ENCODE assay signal across 1 cellular context in the genomic region with DNA sequence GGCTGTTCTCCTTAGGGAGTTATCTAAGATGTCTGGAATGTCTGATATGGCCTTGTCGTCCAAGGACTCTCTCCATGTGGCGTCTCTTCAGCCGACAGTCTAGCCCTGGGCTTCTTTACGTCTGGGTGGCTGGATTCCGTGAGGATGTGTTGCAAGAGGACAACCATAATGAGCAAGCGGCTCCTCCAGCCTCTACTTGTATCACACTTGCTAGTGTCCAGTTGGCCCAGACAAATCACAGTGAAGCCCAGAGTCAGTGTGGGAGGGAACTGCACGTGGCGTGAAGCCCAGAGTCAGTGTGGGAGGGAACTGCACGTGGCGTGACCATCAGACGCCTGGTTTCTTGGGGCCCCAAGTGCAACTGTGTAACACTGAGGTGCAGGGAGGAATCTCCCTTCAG.
TF ChIP-seq lines count a peak whose summit lies in the region.

No MANE protein-coding gene starts in this region.

TF ChIP-seq in K562, 482 proteins besides CTCF, POLR2A, EP300 and RAD21:
- TF ChIP-seq, protein P1, sequence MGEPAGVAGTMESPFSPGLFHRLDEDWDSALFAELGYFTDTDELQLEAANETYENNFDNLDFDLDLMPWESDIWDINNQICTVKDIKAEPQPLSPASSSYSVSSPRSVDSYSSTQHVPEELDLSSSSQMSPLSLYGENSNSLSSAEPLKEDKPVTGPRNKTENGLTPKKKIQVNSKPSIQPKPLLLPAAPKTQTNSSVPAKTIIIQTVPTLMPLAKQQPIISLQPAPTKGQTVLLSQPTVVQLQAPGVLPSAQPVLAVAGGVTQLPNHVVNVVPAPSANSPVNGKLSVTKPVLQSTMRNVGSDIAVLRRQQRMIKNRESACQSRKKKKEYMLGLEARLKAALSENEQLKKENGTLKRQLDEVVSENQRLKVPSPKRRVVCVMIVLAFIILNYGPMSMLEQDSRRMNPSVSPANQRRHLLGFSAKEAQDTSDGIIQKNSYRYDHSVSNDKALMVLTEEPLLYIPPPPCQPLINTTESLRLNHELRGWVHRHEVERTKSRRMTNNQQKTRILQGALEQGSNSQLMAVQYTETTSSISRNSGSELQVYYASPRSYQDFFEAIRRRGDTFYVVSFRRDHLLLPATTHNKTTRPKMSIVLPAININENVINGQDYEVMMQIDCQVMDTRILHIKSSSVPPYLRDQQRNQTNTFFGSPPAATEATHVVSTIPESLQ (CRISPR knock-in tag; IDR thresholded peaks at IDR 0.05): no peak
- TF ChIP-seq ZNF696 (CRISPR knock-in tag; conservative IDR thresholded peaks at IDR 0.05) (no peak), POU5F1 (IDR thresholded peaks at IDR 0.05; ENCODE audit: borderline replicate concordance, low read depth, low read length, partially characterized antibody) (no peak), SMARCE1 (IDR thresholded peaks at IDR 0.05) (no peak), L3MBTL2 (IDR thresholded peaks at IDR 0.05) (peak; percentile 33; the same call in 1 of the 2 replicates), ZFP36 (IDR thresholded peaks at IDR 0.05; ENCODE audit: low read depth, low read length, partially characterized antibody) (peak; percentile 11), ZNF79 (CRISPR knock-in tag; IDR thresholded peaks at IDR 0.05; ENCODE audit: low read depth) (no peak), SMAD4 (CRISPR knock-in tag; conservative IDR thresholded peaks at IDR 0.05) (peak; percentile 62), ZNF785 (CRISPR knock-in tag; IDR thresholded peaks at IDR 0.05) (no peak), ZNF444 (CRISPR knock-in tag; IDR thresholded peaks at IDR 0.05) (no peak)
- TF ChIP-seq, protein P2, sequence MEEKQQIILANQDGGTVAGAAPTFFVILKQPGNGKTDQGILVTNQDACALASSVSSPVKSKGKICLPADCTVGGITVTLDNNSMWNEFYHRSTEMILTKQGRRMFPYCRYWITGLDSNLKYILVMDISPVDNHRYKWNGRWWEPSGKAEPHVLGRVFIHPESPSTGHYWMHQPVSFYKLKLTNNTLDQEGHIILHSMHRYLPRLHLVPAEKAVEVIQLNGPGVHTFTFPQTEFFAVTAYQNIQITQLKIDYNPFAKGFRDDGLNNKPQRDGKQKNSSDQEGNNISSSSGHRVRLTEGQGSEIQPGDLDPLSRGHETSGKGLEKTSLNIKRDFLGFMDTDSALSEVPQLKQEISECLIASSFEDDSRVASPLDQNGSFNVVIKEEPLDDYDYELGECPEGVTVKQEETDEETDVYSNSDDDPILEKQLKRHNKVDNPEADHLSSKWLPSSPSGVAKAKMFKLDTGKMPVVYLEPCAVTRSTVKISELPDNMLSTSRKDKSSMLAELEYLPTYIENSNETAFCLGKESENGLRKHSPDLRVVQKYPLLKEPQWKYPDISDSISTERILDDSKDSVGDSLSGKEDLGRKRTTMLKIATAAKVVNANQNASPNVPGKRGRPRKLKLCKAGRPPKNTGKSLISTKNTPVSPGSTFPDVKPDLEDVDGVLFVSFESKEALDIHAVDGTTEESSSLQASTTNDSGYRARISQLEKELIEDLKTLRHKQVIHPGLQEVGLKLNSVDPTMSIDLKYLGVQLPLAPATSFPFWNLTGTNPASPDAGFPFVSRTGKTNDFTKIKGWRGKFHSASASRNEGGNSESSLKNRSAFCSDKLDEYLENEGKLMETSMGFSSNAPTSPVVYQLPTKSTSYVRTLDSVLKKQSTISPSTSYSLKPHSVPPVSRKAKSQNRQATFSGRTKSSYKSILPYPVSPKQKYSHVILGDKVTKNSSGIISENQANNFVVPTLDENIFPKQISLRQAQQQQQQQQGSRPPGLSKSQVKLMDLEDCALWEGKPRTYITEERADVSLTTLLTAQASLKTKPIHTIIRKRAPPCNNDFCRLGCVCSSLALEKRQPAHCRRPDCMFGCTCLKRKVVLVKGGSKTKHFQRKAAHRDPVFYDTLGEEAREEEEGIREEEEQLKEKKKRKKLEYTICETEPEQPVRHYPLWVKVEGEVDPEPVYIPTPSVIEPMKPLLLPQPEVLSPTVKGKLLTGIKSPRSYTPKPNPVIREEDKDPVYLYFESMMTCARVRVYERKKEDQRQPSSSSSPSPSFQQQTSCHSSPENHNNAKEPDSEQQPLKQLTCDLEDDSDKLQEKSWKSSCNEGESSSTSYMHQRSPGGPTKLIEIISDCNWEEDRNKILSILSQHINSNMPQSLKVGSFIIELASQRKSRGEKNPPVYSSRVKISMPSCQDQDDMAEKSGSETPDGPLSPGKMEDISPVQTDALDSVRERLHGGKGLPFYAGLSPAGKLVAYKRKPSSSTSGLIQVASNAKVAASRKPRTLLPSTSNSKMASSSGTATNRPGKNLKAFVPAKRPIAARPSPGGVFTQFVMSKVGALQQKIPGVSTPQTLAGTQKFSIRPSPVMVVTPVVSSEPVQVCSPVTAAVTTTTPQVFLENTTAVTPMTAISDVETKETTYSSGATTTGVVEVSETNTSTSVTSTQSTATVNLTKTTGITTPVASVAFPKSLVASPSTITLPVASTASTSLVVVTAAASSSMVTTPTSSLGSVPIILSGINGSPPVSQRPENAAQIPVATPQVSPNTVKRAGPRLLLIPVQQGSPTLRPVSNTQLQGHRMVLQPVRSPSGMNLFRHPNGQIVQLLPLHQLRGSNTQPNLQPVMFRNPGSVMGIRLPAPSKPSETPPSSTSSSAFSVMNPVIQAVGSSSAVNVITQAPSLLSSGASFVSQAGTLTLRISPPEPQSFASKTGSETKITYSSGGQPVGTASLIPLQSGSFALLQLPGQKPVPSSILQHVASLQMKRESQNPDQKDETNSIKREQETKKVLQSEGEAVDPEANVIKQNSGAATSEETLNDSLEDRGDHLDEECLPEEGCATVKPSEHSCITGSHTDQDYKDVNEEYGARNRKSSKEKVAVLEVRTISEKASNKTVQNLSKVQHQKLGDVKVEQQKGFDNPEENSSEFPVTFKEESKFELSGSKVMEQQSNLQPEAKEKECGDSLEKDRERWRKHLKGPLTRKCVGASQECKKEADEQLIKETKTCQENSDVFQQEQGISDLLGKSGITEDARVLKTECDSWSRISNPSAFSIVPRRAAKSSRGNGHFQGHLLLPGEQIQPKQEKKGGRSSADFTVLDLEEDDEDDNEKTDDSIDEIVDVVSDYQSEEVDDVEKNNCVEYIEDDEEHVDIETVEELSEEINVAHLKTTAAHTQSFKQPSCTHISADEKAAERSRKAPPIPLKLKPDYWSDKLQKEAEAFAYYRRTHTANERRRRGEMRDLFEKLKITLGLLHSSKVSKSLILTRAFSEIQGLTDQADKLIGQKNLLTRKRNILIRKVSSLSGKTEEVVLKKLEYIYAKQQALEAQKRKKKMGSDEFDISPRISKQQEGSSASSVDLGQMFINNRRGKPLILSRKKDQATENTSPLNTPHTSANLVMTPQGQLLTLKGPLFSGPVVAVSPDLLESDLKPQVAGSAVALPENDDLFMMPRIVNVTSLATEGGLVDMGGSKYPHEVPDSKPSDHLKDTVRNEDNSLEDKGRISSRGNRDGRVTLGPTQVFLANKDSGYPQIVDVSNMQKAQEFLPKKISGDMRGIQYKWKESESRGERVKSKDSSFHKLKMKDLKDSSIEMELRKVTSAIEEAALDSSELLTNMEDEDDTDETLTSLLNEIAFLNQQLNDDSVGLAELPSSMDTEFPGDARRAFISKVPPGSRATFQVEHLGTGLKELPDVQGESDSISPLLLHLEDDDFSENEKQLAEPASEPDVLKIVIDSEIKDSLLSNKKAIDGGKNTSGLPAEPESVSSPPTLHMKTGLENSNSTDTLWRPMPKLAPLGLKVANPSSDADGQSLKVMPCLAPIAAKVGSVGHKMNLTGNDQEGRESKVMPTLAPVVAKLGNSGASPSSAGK (IDR thresholded peaks at IDR 0.05): peak; percentile 29; the same call in 1 of the 2 replicates
- TF ChIP-seq, protein P3, sequence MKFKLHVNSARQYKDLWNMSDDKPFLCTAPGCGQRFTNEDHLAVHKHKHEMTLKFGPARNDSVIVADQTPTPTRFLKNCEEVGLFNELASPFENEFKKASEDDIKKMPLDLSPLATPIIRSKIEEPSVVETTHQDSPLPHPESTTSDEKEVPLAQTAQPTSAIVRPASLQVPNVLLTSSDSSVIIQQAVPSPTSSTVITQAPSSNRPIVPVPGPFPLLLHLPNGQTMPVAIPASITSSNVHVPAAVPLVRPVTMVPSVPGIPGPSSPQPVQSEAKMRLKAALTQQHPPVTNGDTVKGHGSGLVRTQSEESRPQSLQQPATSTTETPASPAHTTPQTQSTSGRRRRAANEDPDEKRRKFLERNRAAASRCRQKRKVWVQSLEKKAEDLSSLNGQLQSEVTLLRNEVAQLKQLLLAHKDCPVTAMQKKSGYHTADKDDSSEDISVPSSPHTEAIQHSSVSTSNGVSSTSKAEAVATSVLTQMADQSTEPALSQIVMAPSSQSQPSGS (CRISPR knock-in tag; IDR thresholded peaks at IDR 0.05): no peak
- TF ChIP-seq, protein P4, sequence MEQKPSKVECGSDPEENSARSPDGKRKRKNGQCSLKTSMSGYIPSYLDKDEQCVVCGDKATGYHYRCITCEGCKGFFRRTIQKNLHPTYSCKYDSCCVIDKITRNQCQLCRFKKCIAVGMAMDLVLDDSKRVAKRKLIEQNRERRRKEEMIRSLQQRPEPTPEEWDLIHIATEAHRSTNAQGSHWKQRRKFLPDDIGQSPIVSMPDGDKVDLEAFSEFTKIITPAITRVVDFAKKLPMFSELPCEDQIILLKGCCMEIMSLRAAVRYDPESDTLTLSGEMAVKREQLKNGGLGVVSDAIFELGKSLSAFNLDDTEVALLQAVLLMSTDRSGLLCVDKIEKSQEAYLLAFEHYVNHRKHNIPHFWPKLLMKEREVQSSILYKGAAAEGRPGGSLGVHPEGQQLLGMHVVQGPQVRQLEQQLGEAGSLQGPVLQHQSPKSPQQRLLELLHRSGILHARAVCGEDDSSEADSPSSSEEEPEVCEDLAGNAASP (IDR thresholded peaks at IDR 0.05): no peak
- TF ChIP-seq, protein P5, sequence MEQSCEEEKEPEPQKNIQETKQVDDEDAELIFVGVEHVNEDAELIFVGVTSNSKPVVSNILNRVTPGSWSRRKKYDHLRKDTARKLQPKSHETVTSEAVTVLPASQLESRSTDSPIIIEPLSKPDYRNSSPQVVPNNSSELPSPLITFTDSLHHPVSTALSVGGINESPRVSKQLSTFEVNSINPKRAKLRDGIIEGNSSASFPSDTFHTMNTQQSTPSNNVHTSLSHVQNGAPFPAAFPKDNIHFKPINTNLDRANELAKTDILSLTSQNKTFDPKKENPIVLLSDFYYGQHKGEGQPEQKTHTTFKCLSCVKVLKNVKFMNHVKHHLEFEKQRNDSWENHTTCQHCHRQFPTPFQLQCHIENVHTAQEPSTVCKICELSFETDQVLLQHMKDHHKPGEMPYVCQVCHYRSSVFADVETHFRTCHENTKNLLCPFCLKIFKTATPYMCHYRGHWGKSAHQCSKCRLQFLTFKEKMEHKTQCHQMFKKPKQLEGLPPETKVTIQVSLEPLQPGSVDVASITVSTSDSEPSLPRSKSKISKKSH (CRISPR knock-in tag; IDR thresholded peaks at IDR 0.05): no peak
